ENCODE assay signal across 8 cellular contexts in genomic region chr16:75379911-75380847, GRCh38. TPM values are rescaled to one million over a fixed set of nuclear protein-coding genes. Genes with fewer than 3 reads are reported as not detected.
DNase-seq lines count a peak whose midpoint lies in the region; ATAC-seq and TF ChIP-seq lines count a peak whose summit lies in the region.

No MANE protein-coding gene starts in this region.

- CTCF ChIA-PET in PC-9 (lab: Charles Lee): interaction anchor here (0.6 to 0.7 kb wide), 2 partner anchors 57 to 146 kb away, joined by 3 read pairs; no protein-coding TSS in a partner anchor

- no peaks in the 10 kb centered on the region for H3K9me3 Mint-ChIP-seq in activated T-cell treated with anti-CD3 and anti-CD28 coated beads, Interleukin-2, amount 50 U/mL, for 4 hours
- no peaks in the 10 kb centered on the region for H3K9me3 Mint-ChIP-seq in nephron progenitor cell

- peaks cover 41% of the 10 kb centered on the region for H3K36me3 Mint-ChIP-seq in activated T-cell treated with anti-CD3 and anti-CD28 coated beads, Interleukin-2, amount 50 U/mL, for 4 hours (ENCODE audit: insufficient read depth)
- H3K36me3 Mint-ChIP-seq in nephron progenitor cell (ENCODE audit: low read depth): peaks cover 2% of the 10 kb centered on the region

- no peaks in the 10 kb centered on the region for H3K27me3 Mint-ChIP-seq in activated T-cell treated with anti-CD3 and anti-CD28 coated beads, Interleukin-2, amount 50 U/mL, for 4 hours (ENCODE audit: low read depth)
- no peaks in the 10 kb centered on the region for H3K27me3 Mint-ChIP-seq in nephron progenitor cell (ENCODE audit: low read depth, poor library complexity)

- H3K27me3 ChIP-seq in Karpas-422 (ENCODE audit: low read length) (no peaks in the 10 kb centered on the region), PC-9 (ENCODE audit: insufficient read depth, low read depth) (no peaks in the 10 kb centered on the region), right atrium auricular region (no peaks in the 10 kb centered on the region)

- H3K9me3 ChIP-seq in Karpas-422 (ENCODE audit: low read length) (no peaks in the 10 kb centered on the region), PC-9 (ENCODE audit: insufficient read depth, low read depth) (no peaks in the 10 kb centered on the region), right atrium auricular region (no peaks in the 10 kb centered on the region)

- no TSS peak for BruUV-seq in PC-9 (replicated peaks; lab: Mats Ljungman, UMichigan)

- ATAC-seq in GM21723 (IDR thresholded peaks at IDR 0.05; ENCODE audit: unreplicated experiment): peak; percentile 88
- ATAC-seq in activated T-cell treated with anti-CD3 and anti-CD28 coated beads, Interleukin-2, amount 50 U/mL, for 4 hours: peak; percentile 65 to 67

- peak overlapping the region; percentile 72 for H3K4me3 Mint-ChIP-seq in activated T-cell treated with anti-CD3 and anti-CD28 coated beads, Interleukin-2, amount 50 U/mL, for 4 hours
- no peak overlapping the region for H3K4me3 Mint-ChIP-seq in nephron progenitor cell

- POLR2A ChIA-PET in PC-9 (lab: Charles Lee; ENCODE audit: unreplicated experiment): no interaction called here

- H3K4me1 Mint-ChIP-seq in activated T-cell treated with anti-CD3 and anti-CD28 coated beads, Interleukin-2, amount 50 U/mL, for 4 hours (ENCODE audit: low read depth): peaks cover 53% of the 10 kb centered on the region
- peaks cover 31% of the 10 kb centered on the region for H3K4me1 Mint-ChIP-seq in nephron progenitor cell

- H2AFZ ChIP-seq in Karpas-422 (ENCODE audit: low read length): 0 out of 2 replicates have a peak overlapping the region, but pooled peaks have one; percentile 3
- no peak overlapping the region for H2AFZ ChIP-seq in PC-9

- intact Hi-C loops in PC-9 (cut with micrococcal nuclease; ENCODE audit: unreplicated experiment): no loop called here

- H3K27ac Mint-ChIP-seq in nephron progenitor cell: peak overlapping the region; percentile 20

- DNase-seq in GM12864 (ENCODE audit: low read depth) (peak; percentile 76), Karpas-422 (peak; percentile 88), nephron progenitor cell (no peak), PC-9 (no peak), right atrium auricular region (ENCODE audit: low spot score) (no peak), HCEC 1CT (no peak)
- peak; percentile 18 for DNase-seq in activated T-cell treated with anti-CD3 and anti-CD28 coated beads, Interleukin-2, amount 50 U/mL, for 4 hours

- peak overlapping the region; percentile 72 for H3K27ac ChIP-seq in Karpas-422 (ENCODE audit: low read length)
- H3K27ac ChIP-seq in PC-9: no peak overlapping the region
- H3K27ac ChIP-seq in right atrium auricular region: no peak overlapping the region

- H4K20me1 ChIP-seq in Karpas-422 (ENCODE audit: insufficient read depth, low read depth, low read length): no peaks in the 10 kb centered on the region
- H4K20me1 ChIP-seq in PC-9 (ENCODE audit: insufficient read depth): no peaks in the 10 kb centered on the region; the same call in 1 of the 2 replicates

- peaks cover 28% of the 10 kb centered on the region for H3K79me2 ChIP-seq in Karpas-422 (ENCODE audit: low read length)
- peaks cover 21% of the 10 kb centered on the region for H3K79me2 ChIP-seq in PC-9 (ENCODE audit: low read depth)

- H3K9me2 ChIP-seq in Karpas-422 (replicated peaks; ENCODE audit: insufficient read depth, low read length) (no peaks in the 10 kb centered on the region), PC-9 (ENCODE audit: insufficient read depth) (no peaks in the 10 kb centered on the region)

- H3K36me3 ChIP-seq in Karpas-422 (ENCODE audit: insufficient read depth, low read length) (peaks cover 11% of the 10 kb centered on the region; the same call in 1 of the 2 replicates), PC-9 (ENCODE audit: low read depth) (0 out of 2 replicates have a peak, but pooled peaks cover 3% of the 10 kb centered on the region), right atrium auricular region (no peaks in the 10 kb centered on the region)

- TF ChIP-seq CTCF in GM12864 (IDR thresholded peaks at IDR 0.05; ENCODE audit: low read depth, low read length, missing control alignments) (no peak), nephron progenitor cell (IDR thresholded peaks at IDR 0.05) (no peak), PC-9 (conservative IDR thresholded peaks at IDR 0.05) (no peak), right atrium auricular region (IDR thresholded peaks at IDR 0.05) (no peak)

- H3K4me2 ChIP-seq in Karpas-422 (ENCODE audit: low read depth, low read length, poor library complexity, severe bottlenecking): peak overlapping the region; percentile 53
- no peak overlapping the region for H3K4me2 ChIP-seq in PC-9

- peaks cover 26% of the 10 kb centered on the region for H3F3A ChIP-seq in PC-9 (ENCODE audit: insufficient read depth, low read depth)

- H3K4me1 ChIP-seq in Karpas-422 (ENCODE audit: low read length): peaks cover 52% of the 10 kb centered on the region
- peaks cover 45% of the 10 kb centered on the region for H3K4me1 ChIP-seq in PC-9 (replicated peaks; ENCODE audit: insufficient read depth)
- peaks cover 0 to 8% of the 10 kb centered on the region in 2 donors for H3K4me1 ChIP-seq in right atrium auricular region

- H3K4me3 ChIP-seq in GM12864 (ENCODE audit: low read depth, low read length): no peak overlapping the region; the same call in 1 of the 2 replicates
- H3K4me3 ChIP-seq in Karpas-422 (ENCODE audit: low read length): peak overlapping the region; percentile 5
- H3K4me3 ChIP-seq in PC-9: no peak overlapping the region
- no peak overlapping the region for H3K4me3 ChIP-seq in right atrium auricular region

- peak overlapping the region; percentile 43 for H3K9ac ChIP-seq in Karpas-422 (ENCODE audit: low read length)

RNA-seq across cellular contexts. Expression of gene CFDP1, which starts 53.1 kb away (rescaled TPM):
- 33.5 and 64.0 TPM in 2 replicates for total RNA-seq in Karpas-422 (2014; rRNA removed; shearing (Covaris generic); ENCODE audit: low replicate concordance)
- total RNA-seq in activated T-cell treated with anti-CD3 and anti-CD28 coated beads, Interleukin-2, amount 50 U/mL, for 4 hours: 10 to 100 TPM; 28.3 to 33.2 (median 28.6) TPM
- total RNA-seq in PC-9 (2021) (52.6 and 55.6 TPM in 2 replicates), right atrium auricular region (10 to 100 TPM; 25.2 to 33.6 TPM)

Comparison
In these comparisons a context has a peak if more than half of its experiments do, and no peak if none do; other contexts are left out.
1. DNase-seq: peak in GM12864 (single experiment), Karpas-422 (single experiment) and activated T-cell treated with anti-CD3 and anti-CD28 coated beads, Interleukin-2, amount 50 U/mL, for 4 hours (single experiment); none in nephron progenitor cell (single experiment), PC-9 (0 of 2), right atrium auricular region (single experiment) and HCEC 1CT (single experiment).